Comparison of ENCODE assay signal across 8 cellular contexts in genomic region chr10:73744690-73744994, GRCh38. TPM values are rescaled to one million over a fixed set of nuclear protein-coding genes. Genes with fewer than 3 reads are reported as not detected.
DNase-seq lines count a peak whose midpoint lies in the region; ATAC-seq and TF ChIP-seq lines count a peak whose summit lies in the region.

No MANE protein-coding gene starts in this region.

- H3K9me3 Mint-ChIP-seq in CD8-positive, alpha-beta memory T cell, result no peaks in the 10 kb centered on the region

- H3K36me3 Mint-ChIP-seq in CD8-positive, alpha-beta memory T cell, result peaks cover 4 to 36% (median 4%) of the 10 kb centered on the region in 3 donors

- POLR2A ChIA-PET in CD8-positive, alpha-beta memory T cell (lab: Charles Lee), result interaction anchor here (1.1 to 3.0 kb wide), 3 partner anchors 14 to 119 kb away, joined by 3 to 32 read pairs (median 4); a partner anchor contains a TSS

- no peaks in the 10 kb centered on the region for H3K27me3 Mint-ChIP-seq in CD8-positive, alpha-beta memory T cell

- H3K36me3 ChIP-seq in CD8-positive, alpha-beta memory T cell (ENCODE audit: insufficient read depth, low read length), result peaks cover 14% of the 10 kb centered on the region

- H3K4me1 ChIP-seq in CD8-positive, alpha-beta memory T cell (ENCODE audit: insufficient read depth, low read length), result peaks cover 42% of the 10 kb centered on the region

- H3K9me3 ChIP-seq in CD8-positive, alpha-beta memory T cell (ENCODE audit: low read length), result no peaks in the 10 kb centered on the region

- no peak for TF ChIP-seq CTCF in cardiac fibroblast (IDR thresholded peaks at IDR 0.05; ENCODE audit: low read depth, low read length)

- H3K27ac ChIP-seq in CD8-positive, alpha-beta memory T cell (ENCODE audit: low read depth, low read length), result peak overlapping the region; percentile 91

- peak overlapping the region; percentile 99 to 100 (median 100) for H3K27ac Mint-ChIP-seq in CD8-positive, alpha-beta memory T cell

- ATAC-seq in GM19463 (IDR thresholded peaks at IDR 0.05; ENCODE audit: unreplicated experiment) (peak; percentile 22), HG03565 (IDR thresholded peaks at IDR 0.05; ENCODE audit: unreplicated experiment) (peak; percentile 10), left lobe of liver (peak; percentile 51)

- peak in 2 of 5 donors; percentile 31 to 50 for DNase-seq in CD8-positive, alpha-beta memory T cell
- DNase-seq in T-helper 9 cell (peak; percentile 41), cardiac fibroblast (ENCODE audit: low read depth in 2 of 2) (peak; percentile 67 to 70), left lobe of liver (ENCODE audit: low spot score) (no peak)
- DNase-seq in stimulated activated CD8-positive, alpha-beta memory T cell treated with anti-CD3 and anti-CD28 coated beads, Interleukin-15, amount 100 ng/mL, for 1 hour (ENCODE audit: low read depth), result peak; percentile 30
- DNase-seq in NK-92 treated with Interleukin-12 subunit alpha and Interleukin-12 subunit beta, amount 100 ng/mL, for 24 hours (lab: John Stamatoyannopoulos, UW), result no peak

- CTCF ChIA-PET in CD8-positive, alpha-beta memory T cell (lab: Charles Lee), result interaction anchor here (0.8 to 4.9 kb wide), 5 partner anchors 15 to 135 kb away, joined by 3 to 26 read pairs (median 9); partner anchors contain the start of gene CHCHD1

- peak overlapping the region; percentile 61 for H3K4me3 ChIP-seq in CD8-positive, alpha-beta memory T cell (ENCODE audit: low read length)
- H3K4me3 ChIP-seq in cardiac fibroblast (replicated peaks in 1 of 2; ENCODE audit: low read depth in 2 of 2, low read length in 2 of 2), result peak overlapping the region; percentile 89 to 97

- H3K4me3 Mint-ChIP-seq in CD8-positive, alpha-beta memory T cell, result peak overlapping the region; percentile 98 to 100 (median 99)

- H3K4me1 Mint-ChIP-seq in CD8-positive, alpha-beta memory T cell, result peaks cover 36 to 51% (median 48%) of the 10 kb centered on the region in 3 donors

- H3K27me3 ChIP-seq in CD8-positive, alpha-beta memory T cell (ENCODE audit: insufficient read depth, low read length, poor library complexity, severe bottlenecking), result no peaks in the 10 kb centered on the region

RNA-seq across cellular contexts. Expression of gene SEC24C, which starts 0.5 kb away (rescaled TPM):
- total RNA-seq in CD8-positive, alpha-beta memory T cell, result 10 to 100 TPM; 93.1 to 95.9 TPM
- polyA plus RNA-seq in CD8-positive, alpha-beta memory T cell, result 70.3 TPM
- total RNA-seq in left lobe of liver, result 38.5 TPM

RNA-seq across cellular contexts. Expression of gene CHCHD1, which starts 37.2 kb away (rescaled TPM):
- total RNA-seq in CD8-positive, alpha-beta memory T cell, result 10 to 100 TPM; 35.8 to 37.2 TPM
- polyA plus RNA-seq in CD8-positive, alpha-beta memory T cell, result 52.6 TPM
- total RNA-seq in left lobe of liver, result 14.1 TPM

RNA-seq across cellular contexts. Expression of gene ZSWIM8, which starts 40.8 kb away (rescaled TPM):
- total RNA-seq in CD8-positive, alpha-beta memory T cell, result 10 to 100 TPM; 54.3 to 57.6 TPM
- polyA plus RNA-seq in CD8-positive, alpha-beta memory T cell, result 26.0 TPM
- 101 TPM for total RNA-seq in left lobe of liver

RNA-seq across cellular contexts. Expression of gene AGAP5, which starts 46.7 kb away (rescaled TPM):
- 1 to 10 TPM; 7.4 to 8.6 TPM for total RNA-seq in CD8-positive, alpha-beta memory T cell
- polyA plus RNA-seq in CD8-positive, alpha-beta memory T cell, result 0.45 TPM
- total RNA-seq in left lobe of liver, result 6.6 TPM

Comparison
In these comparisons a context has a peak if more than half of its experiments do, and no peak if none do; other contexts are left out.
1. DNase-seq: peak in T-helper 9 cell (single experiment), cardiac fibroblast (2 of 2) and stimulated activated CD8-positive, alpha-beta memory T cell treated with anti-CD3 and anti-CD28 coated beads, Interleukin-15, amount 100 ng/mL, for 1 hour (single experiment); none in left lobe of liver (single experiment) and NK-92 treated with Interleukin-12 subunit alpha and Interleukin-12 subunit beta, amount 100 ng/mL, for 24 hours (single experiment).
2. Peak in every context shown above with its lines, with median percentiles within 50 percentile points of each other: ATAC-seq.